In genomic region chr6:118212451-118213173, GRCh38 we compare ENCODE assay signal across 25 cellular contexts.
"Had no signal": no experiment of that assay in that cellular context is flagged by ENCODE, and none has a peak within 500 bp of the region (broad histone marks: within the 10 kb centered on the region; RNA-seq: fewer than 3 reads in every experiment).

No MANE protein-coding gene starts in this region.

- H3K4me3 ChIP-seq: left ventricle myocardium inferior, lung, ovary, prostate gland, sigmoid colon, spleen, suprapubic skin, thoracic aorta, tibial artery, upper lobe of right lung had no signal

- H3K27me3 Mint-ChIP-seq: stimulated activated naive CD8-positive, alpha-beta T cell treated with anti-CD3 and anti-CD28 coated beads, Interleukin-15, Interleukin-2, amounts not matched to agents 100 ng/mL and 50 ng/mL, for 24 hours had no signal

- H3K27ac ChIP-seq: left ventricle myocardium inferior, ovary, prostate gland, sigmoid colon, spleen, suprapubic skin, thoracic aorta, tibial artery, upper lobe of right lung had no signal

- H3K27ac Mint-ChIP-seq: mesothelial cell of epicardium; naive B cell; natural killer cell; stimulated activated effector memory CD8-positive, alpha-beta T cell treated with anti-CD3 and anti-CD28 coated beads, Interleukin-12 subunit alpha, Interleukin-12 subunit beta, amount 100 ng/mL, for 72 hours; stimulated activated naive CD8-positive, alpha-beta T cell treated with anti-CD3 and anti-CD28 coated beads, Interleukin-15, Interleukin-2, amounts not matched to agents 100 ng/mL and 50 ng/mL, for 24 hours had no signal

- H3K4me1 Mint-ChIP-seq: mesothelial cell of epicardium; naive B cell; natural killer cell; stimulated activated effector memory CD8-positive, alpha-beta T cell treated with anti-CD3 and anti-CD28 coated beads, Interleukin-12 subunit alpha, Interleukin-12 subunit beta, amount 100 ng/mL, for 72 hours had no signal

- DNase-seq: hypothalamus; islet precursor cell; left ventricle myocardium inferior; mesendoderm; naive B cell; natural killer cell; ovary; retina; right cardiac atrium; sigmoid colon; small intestine; spleen; stimulated activated CD4-positive, alpha-beta T cell treated with anti-CD3 and anti-CD28 coated beads, Interleukin-4, amount 100 ng/mL, for 24 hours; stimulated activated naive CD4-positive, alpha-beta T cell; tibial artery; trophoblast cell; upper lobe of right lung had no signal

- H3K27me3 ChIP-seq: ovary, sigmoid colon, spleen, suprapubic skin, tibial artery, upper lobe of right lung had no signal

- H3K36me3 ChIP-seq: left ventricle myocardium inferior, ovary, prostate gland, sigmoid colon, spleen, suprapubic skin, thoracic aorta, tibial artery, upper lobe of right lung had no signal

- H3K4me3 Mint-ChIP-seq: mesothelial cell of epicardium; naive B cell; natural killer cell; stimulated activated effector memory CD8-positive, alpha-beta T cell treated with anti-CD3 and anti-CD28 coated beads, Interleukin-12 subunit alpha, Interleukin-12 subunit beta, amount 100 ng/mL, for 72 hours; stimulated activated naive CD8-positive, alpha-beta T cell treated with anti-CD3 and anti-CD28 coated beads, Interleukin-15, Interleukin-2, amounts not matched to agents 100 ng/mL and 50 ng/mL, for 24 hours had no signal

- H3K9me3 Mint-ChIP-seq: natural killer cell; stimulated activated effector memory CD8-positive, alpha-beta T cell treated with anti-CD3 and anti-CD28 coated beads, Interleukin-12 subunit alpha, Interleukin-12 subunit beta, amount 100 ng/mL, for 72 hours; stimulated activated naive CD8-positive, alpha-beta T cell treated with anti-CD3 and anti-CD28 coated beads, Interleukin-15, Interleukin-2, amounts not matched to agents 100 ng/mL and 50 ng/mL, for 24 hours had no signal

- ATAC-seq: natural killer cell; right cardiac atrium; stimulated activated effector memory CD8-positive, alpha-beta T cell treated with anti-CD3 and anti-CD28 coated beads, Interleukin-12 subunit alpha, Interleukin-12 subunit beta, amount 100 ng/mL, for 72 hours; upper lobe of right lung had no signal

- H3K36me3 Mint-ChIP-seq: mesothelial cell of epicardium; naive B cell; natural killer cell; stimulated activated effector memory CD8-positive, alpha-beta T cell treated with anti-CD3 and anti-CD28 coated beads, Interleukin-12 subunit alpha, Interleukin-12 subunit beta, amount 100 ng/mL, for 72 hours had no signal

- FAIRE-seq: small intestine, urothelium cell line had no signal

- H3K4me1 ChIP-seq: left ventricle myocardium inferior, prostate gland, sigmoid colon, spleen, suprapubic skin, tibial artery, upper lobe of right lung had no signal

- H3K9me3 ChIP-seq: left ventricle myocardium inferior, ovary, prostate gland, sigmoid colon, spleen, suprapubic skin, thoracic aorta, tibial artery, upper lobe of right lung had no signal
